30 cellular contexts compared by ENCODE assay signal in genomic region chr14:90056821-90057220, GRCh38. TPM values are rescaled to one million over a fixed set of nuclear protein-coding genes. Genes with fewer than 3 reads are reported as not detected.
"Had no signal": no experiment of that assay in that cellular context is flagged by ENCODE, and none has a peak within 500 bp of the region (broad histone marks: within the 10 kb centered on the region; RNA-seq: fewer than 3 reads in every experiment).

No MANE protein-coding gene starts in this region.

- H3K36me3 Mint-ChIP-seq: immature natural killer cell, memory B cell, neural progenitor cell had no signal

- H3K27ac Mint-ChIP-seq: dendritic cell treated with granulocyte-macrophage colony-stimulating factor and Interleukin-4, amounts not matched to agents 40 ng/mL and 50 ng/mL, for 4 days; immature natural killer cell; memory B cell; mesothelial cell of epicardium; naive B cell; natural killer cell treated with Interleukin-12 subunit alpha and Interleukin-12 subunit beta and Interleukin-15 and Interleukin-18, amount 100 ng/mL, for 72 hours; neural progenitor cell; stimulated activated naive CD8-positive, alpha-beta T cell treated with anti-CD3 and anti-CD28 coated beads, Interleukin-15, amount 100 ng/mL, for 72 hours had no signal

- H3K9me3 ChIP-seq: colonic mucosa, esophagus squamous epithelium, mucosa of descending colon, prostate gland, right atrium auricular region, suprapubic skin had no signal

- DNase-seq: colonic mucosa; effector CD8-positive, alpha-beta T cell; esophagus squamous epithelium; foreskin melanocyte; immature natural killer cell; mucosa of descending colon; naive B cell; stimulated activated CD4-positive, alpha-beta T cell treated with anti-CD3 and anti-CD28 coated beads, Interleukin-12 subunit alpha, Interleukin-12 subunit beta, amount 100 ng/mL, for 4 hours; stimulated activated CD4-positive, alpha-beta T cell treated with anti-CD3 and anti-CD28 coated beads, Interleukin-1b, Interleukin-23, amount 100 ng/mL, for 48 hours; stimulated activated CD4-positive, alpha-beta T cell treated with anti-CD3 and anti-CD28 coated beads, Interleukin-4, amount 100 ng/mL, for 1 hour; stimulated activated CD8-positive, alpha-beta memory T cell treated with anti-CD3 and anti-CD28 coated beads, Interleukin-4, amount 100 ng/mL, for 48 hours; stimulated activated naive CD4-positive, alpha-beta T cell; stimulated activated naive CD8-positive, alpha-beta T cell treated with anti-CD3 and anti-CD28 coated beads, Interleukin-15, amount 100 ng/mL, for 72 hours; trophoblast cell had no signal

- H3K79me2 ChIP-seq: parathyroid adenoma had no signal

- H3K27ac ChIP-seq: colonic mucosa, esophagus squamous epithelium, neural progenitor cell, parathyroid adenoma, prostate gland, right atrium auricular region, suprapubic skin had no signal

- H3K4me3 ChIP-seq: colonic mucosa, esophagus squamous epithelium, lung, mucosa of descending colon, neural progenitor cell, prostate gland, right atrium auricular region, smooth muscle cell, suprapubic skin had no signal

- H3K4me2 ChIP-seq: neural progenitor cell, smooth muscle cell had no signal

- H2AFZ ChIP-seq: neural progenitor cell, parathyroid adenoma had no signal

- H3K36me3 ChIP-seq: colonic mucosa, esophagus squamous epithelium, neural progenitor cell, prostate gland, right atrium auricular region, suprapubic skin had no signal

- H3K9me3 Mint-ChIP-seq: dendritic cell treated with granulocyte-macrophage colony-stimulating factor and Interleukin-4, amounts not matched to agents 40 ng/mL and 50 ng/mL, for 4 days; natural killer cell treated with Interleukin-12 subunit alpha and Interleukin-12 subunit beta and Interleukin-15 and Interleukin-18, amount 100 ng/mL, for 72 hours; stimulated activated naive CD8-positive, alpha-beta T cell treated with anti-CD3 and anti-CD28 coated beads, Interleukin-15, amount 100 ng/mL, for 72 hours had no signal

- H3K4me3 Mint-ChIP-seq: dendritic cell treated with granulocyte-macrophage colony-stimulating factor and Interleukin-4, amounts not matched to agents 40 ng/mL and 50 ng/mL, for 4 days; immature natural killer cell; memory B cell; mesothelial cell of epicardium; natural killer cell treated with Interleukin-12 subunit alpha and Interleukin-12 subunit beta and Interleukin-15 and Interleukin-18, amount 100 ng/mL, for 72 hours; neural progenitor cell; stimulated activated naive CD8-positive, alpha-beta T cell treated with anti-CD3 and anti-CD28 coated beads, Interleukin-15, amount 100 ng/mL, for 72 hours had no signal

- ATAC-seq: left lobe of liver; mucosa of descending colon; natural killer cell treated with Interleukin-12 subunit alpha and Interleukin-12 subunit beta and Interleukin-15 and Interleukin-18, amount 100 ng/mL, for 72 hours; sciatic nerve; stimulated activated naive CD8-positive, alpha-beta T cell treated with anti-CD3 and anti-CD28 coated beads, Interleukin-15, amount 100 ng/mL, for 72 hours had no signal

- H3K4me1 ChIP-seq: parathyroid adenoma, prostate gland had no signal

RNA-seq across cellular contexts. Expression of gene KCNK13, which starts 5.0 kb away (rescaled TPM):
- total RNA-seq: chondrocyte, endothelial cell of umbilical vein, mesothelial cell of epicardium, osteoblast had no signal
- polyA plus RNA-seq: endothelial cell of umbilical vein, smooth muscle cell had no signal
